Comparison of ENCODE assay signal across 20 cellular contexts in genomic region chr15:88695595-88696186, GRCh38.
"Had no signal": no experiment of that assay in that cellular context is flagged by ENCODE, and none has a peak within 500 bp of the region (broad histone marks: within the 10 kb centered on the region; RNA-seq: fewer than 3 reads in every experiment).

No MANE protein-coding gene starts in this region.

- DNase-seq: cortex of kidney; dorsolateral prefrontal cortex; effector CD8-positive, alpha-beta T cell; gastrocnemius medialis; heart right ventricle; immature natural killer cell; kidney; left cardiac atrium; left ventricle myocardium inferior; lower lobe of right lung; naive thymus-derived CD4-positive, alpha-beta T cell; nephron progenitor cell; psoas muscle; retina; sigmoid colon; stimulated activated CD4-positive, alpha-beta T cell treated with anti-CD3 and anti-CD28 coated beads, Interleukin-12 subunit alpha, Interleukin-12 subunit beta, amount 100 ng/mL, for 4 hours; stimulated activated naive CD4-positive, alpha-beta T cell treated with Interleukin-2 at 50 U/mL for 16 hours; trophoblast cell had no signal

- H3K4me3 Mint-ChIP-seq: immature natural killer cell; memory B cell; naive thymus-derived CD4-positive, alpha-beta T cell; nephron progenitor cell had no signal

- H3K9me3 Mint-ChIP-seq: immature natural killer cell, memory B cell had no signal

- ATAC-seq: gastrocnemius medialis; heart right ventricle; left cardiac atrium; lower lobe of right lung; naive thymus-derived CD4-positive, alpha-beta T cell; psoas muscle had no signal

- H3K27me3 ChIP-seq: dorsolateral prefrontal cortex, sigmoid colon had no signal

- H3K4me3 ChIP-seq: dorsolateral prefrontal cortex, gastrocnemius medialis, heart right ventricle, left ventricle myocardium inferior, lower lobe of right lung, psoas muscle, sigmoid colon, skin epidermis had no signal

- H3K27ac ChIP-seq: dorsolateral prefrontal cortex, gastrocnemius medialis, heart right ventricle, left ventricle myocardium inferior, lower lobe of right lung, psoas muscle, sigmoid colon had no signal

- FAIRE-seq: kidney had no signal

- H3K36me3 ChIP-seq: gastrocnemius medialis, heart right ventricle, left ventricle myocardium inferior, lower lobe of right lung, sigmoid colon had no signal

- H3K4me1 Mint-ChIP-seq: immature natural killer cell had no signal

- H3K9me3 ChIP-seq: gastrocnemius medialis, heart right ventricle, left ventricle myocardium inferior, lower lobe of right lung, psoas muscle, sigmoid colon had no signal

- H3K4me1 ChIP-seq: gastrocnemius medialis, heart right ventricle, left ventricle myocardium inferior, lower lobe of right lung, psoas muscle had no signal

- H3K36me3 Mint-ChIP-seq: immature natural killer cell, memory B cell had no signal

- H3K27ac Mint-ChIP-seq: immature natural killer cell; memory B cell; naive thymus-derived CD4-positive, alpha-beta T cell; nephron progenitor cell had no signal
